Comparison of ENCODE assay signal across 8 cellular contexts in the genomic region with DNA sequence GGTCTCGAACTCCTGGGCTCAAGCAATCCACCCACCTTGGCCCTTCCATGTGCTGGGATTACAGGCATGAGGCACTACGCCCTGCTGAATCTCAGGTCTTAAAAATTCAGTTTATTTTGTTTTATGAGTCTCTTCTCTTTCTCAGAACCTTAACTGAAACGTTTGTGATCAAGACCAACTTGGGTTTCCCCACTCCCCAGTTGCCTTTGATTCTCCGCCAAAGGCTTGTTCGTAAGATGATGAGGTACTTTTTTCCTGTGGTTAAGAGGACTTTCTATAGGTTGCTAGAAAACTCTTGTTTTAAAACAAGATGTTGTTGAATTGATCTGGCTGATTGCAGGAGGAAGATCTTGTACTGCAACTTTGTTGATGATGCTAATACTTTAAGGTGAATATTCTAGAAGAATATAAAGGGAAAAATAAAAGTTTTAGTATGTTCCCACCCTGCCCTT. TPM values are rescaled to one million over a fixed set of nuclear protein-coding genes. Genes with fewer than 3 reads are reported as not detected.
DNase-seq lines count a peak whose midpoint lies in the region; ATAC-seq, FAIRE-seq and TF ChIP-seq lines count a peak whose summit lies in the region.

No MANE protein-coding gene starts in this region.

- TF ChIP-seq CTCF in HepG2 (CRISPR knock-in tag; IDR thresholded peaks at IDR 0.05) = no peak
- no peak for TF ChIP-seq CTCF in right lobe of liver (IDR thresholded peaks at IDR 0.05)
- no peak for TF ChIP-seq CTCF in astrocyte of the cerebellum (IDR thresholded peaks at IDR 0.05; ENCODE audit: low read depth, low read length, missing control alignments)

- ATAC-seq in HepG2 = no peak
- no peak for ATAC-seq in right lobe of liver

- CTCF ChIA-PET in HepG2 (lab: Yijun Ruan, JAX; ENCODE audit: low intra/inter-chr PET ratio, low total read pairs) = no interaction called here

- POLR2A ChIA-PET in HepG2 (lab: Yijun Ruan, JAX) = no interaction called here

- H3K27ac ChIP-seq in HepG2 (ENCODE audit: extremely low read length, insufficient read depth, low read length) (no peak overlapping the region), right lobe of liver (no peak overlapping the region)

- peaks cover 35% of the 10 kb centered on the region for H3K4me1 ChIP-seq in HepG2 (ENCODE audit: insufficient read depth, low read length)
- no peaks in the 10 kb centered on the region for H3K4me1 ChIP-seq in right lobe of liver

- peaks cover 0 to 8% of the 10 kb centered on the region in 2 experiments; a peak in 3 of 5 replicates for H3K36me3 ChIP-seq in HepG2 (replicated peaks in 1 of 2; ENCODE audit: control insufficient read depth in 1 of 2, insufficient read depth in 2 of 2, low read length in 2 of 2)
- H3K36me3 ChIP-seq in right lobe of liver = no peaks in the 10 kb centered on the region

- H3K9me3 ChIP-seq in HepG2 (ENCODE audit: low read length) = peaks cover 7% of the 10 kb centered on the region; the same call in 1 of the 2 replicates
- no peaks in the 10 kb centered on the region for H3K9me3 ChIP-seq in right lobe of liver

- in situ Hi-C loops in HepG2 (cut with HindIII; ENCODE audit: extremely low pct_ligation_motif_present, low pct_unique_long_range_greater_than_20kb) (no loop called here), astrocyte of the cerebellum (cut with HindIII; ENCODE audit: low sequenced_read_pairs) (no loop called here)

- peaks cover 33% of the 10 kb centered on the region for H4K20me1 ChIP-seq in HepG2 (ENCODE audit: insufficient read depth, low read length)

- no peak overlapping the region for H3K9ac ChIP-seq in HepG2 (ENCODE audit: insufficient read depth, low read depth, low read length)

- 90% methylated on average over 5 of the region's 5 CpGs for WGBS in HepG2 (ENCODE audit: low lambda C conversion rate)
- WGBS in right lobe of liver (ENCODE audit: insufficient coverage, low coverage, low lambda C conversion rate, missing lambda C conversion rate) = 43% methylated on average over 5 of the region's 5 CpGs

- no peak overlapping the region for H3K4me3 ChIP-seq in HepG2 (replicated peaks in 1 of 3; ENCODE audit: insufficient read depth in 1 of 3, low read depth in 2 of 3, low read length in 3 of 3)
- H3K4me3 ChIP-seq in right lobe of liver = no peak overlapping the region
- no peak overlapping the region for H3K4me3 ChIP-seq in astrocyte of the cerebellum (ENCODE audit: low read depth, low read length)

- TSS peak; percentile 12 for BruUV-seq in HepG2 (replicated peaks; lab: Mats Ljungman, UMichigan)

- TF ChIP-seq EP300 in HepG2 (IDR thresholded peaks at IDR 0.05; ENCODE audit: low read depth in 2 of 2, low read length in 2 of 2) (no peak), HepG2 (CRISPR knock-in tag; IDR thresholded peaks at IDR 0.05; ENCODE audit: borderline replicate concordance) (no peak)

- DNase-seq in HepG2 (ENCODE audit: low spot score) (no peak), right lobe of liver (no peak), T follicular helper cell (ENCODE audit: low read depth) (peak; percentile 72), astrocyte of the cerebellum (ENCODE audit: low read depth) (peak; percentile 73), SK-N-DZ (ENCODE audit: low spot score) (no peak), NCI-H2196 (lab: John Stamatoyannopoulos, UW; ENCODE audit: unreplicated experiment) (no peak), hypothalamus (lab: John Stamatoyannopoulos, UW) (no peak)
- peak; percentile 27 to 53 for DNase-seq in stimulated activated CD4-positive, alpha-beta T cell treated with anti-CD3 and anti-CD28 coated beads, Interleukin-4, amount 100 ng/mL, for 48 hours (ENCODE audit: low read depth in 2 of 2)

- no peak for FAIRE-seq in HepG2 (lab: Jason Lieb, UNC)

- no peak overlapping the region for H3K4me2 ChIP-seq in HepG2 (ENCODE audit: low read depth, low read length)

- no peak for TF ChIP-seq RAD21 in HepG2 (CRISPR knock-in tag; IDR thresholded peaks at IDR 0.05)

- intact Hi-C loops in HepG2 (cut with micrococcal nuclease; ENCODE audit: unreplicated experiment) = no loop called here
- intact Hi-C loops in right lobe of liver (cut with DNase I) = no loop called here

- peaks cover 90% of the 10 kb centered on the region for H3K79me2 ChIP-seq in HepG2 (ENCODE audit: insufficient read depth, low read length)

- TF ChIP-seq POLR2A in HepG2 (IDR thresholded peaks at IDR 0.05; ENCODE audit: insufficient read depth in 1 of 2, low read depth in 2 of 2, low read length in 2 of 2) = no peak
- TF ChIP-seq POLR2A in right lobe of liver (IDR thresholded peaks at IDR 0.05) = no peak

- H3K27me3 ChIP-seq in HepG2 (ENCODE audit: control insufficient read depth in 1 of 2, insufficient read depth in 2 of 2, low read length in 2 of 2) = no peaks in the 10 kb centered on the region
- no peaks in the 10 kb centered on the region for H3K27me3 ChIP-seq in right lobe of liver

- H2AFZ ChIP-seq in HepG2 (ENCODE audit: low read length) = no peak overlapping the region

TF ChIP-seq in HepG2, 621 proteins besides CTCF, POLR2A, EP300 and RAD21 (continues in another document):
- no peak for TF ChIP-seq EED (CRISPR knock-in tag; IDR thresholded peaks at IDR 0.05)
- no peak for TF ChIP-seq CHD2 (IDR thresholded peaks at IDR 0.05; ENCODE audit: low read depth, low read length)
- TF ChIP-seq ZNF563 (CRISPR knock-in tag; IDR thresholded peaks at IDR 0.05) = no peak
- TF ChIP-seq, protein P1, sequence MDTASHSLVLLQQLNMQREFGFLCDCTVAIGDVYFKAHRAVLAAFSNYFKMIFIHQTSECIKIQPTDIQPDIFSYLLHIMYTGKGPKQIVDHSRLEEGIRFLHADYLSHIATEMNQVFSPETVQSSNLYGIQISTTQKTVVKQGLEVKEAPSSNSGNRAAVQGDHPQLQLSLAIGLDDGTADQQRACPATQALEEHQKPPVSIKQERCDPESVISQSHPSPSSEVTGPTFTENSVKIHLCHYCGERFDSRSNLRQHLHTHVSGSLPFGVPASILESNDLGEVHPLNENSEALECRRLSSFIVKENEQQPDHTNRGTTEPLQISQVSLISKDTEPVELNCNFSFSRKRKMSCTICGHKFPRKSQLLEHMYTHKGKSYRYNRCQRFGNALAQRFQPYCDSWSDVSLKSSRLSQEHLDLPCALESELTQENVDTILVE (CRISPR knock-in tag; IDR thresholded peaks at IDR 0.05) = no peak
- no peak for TF ChIP-seq ZNF331 (CRISPR knock-in tag; IDR thresholded peaks at IDR 0.05)
- TF ChIP-seq, protein P2, sequence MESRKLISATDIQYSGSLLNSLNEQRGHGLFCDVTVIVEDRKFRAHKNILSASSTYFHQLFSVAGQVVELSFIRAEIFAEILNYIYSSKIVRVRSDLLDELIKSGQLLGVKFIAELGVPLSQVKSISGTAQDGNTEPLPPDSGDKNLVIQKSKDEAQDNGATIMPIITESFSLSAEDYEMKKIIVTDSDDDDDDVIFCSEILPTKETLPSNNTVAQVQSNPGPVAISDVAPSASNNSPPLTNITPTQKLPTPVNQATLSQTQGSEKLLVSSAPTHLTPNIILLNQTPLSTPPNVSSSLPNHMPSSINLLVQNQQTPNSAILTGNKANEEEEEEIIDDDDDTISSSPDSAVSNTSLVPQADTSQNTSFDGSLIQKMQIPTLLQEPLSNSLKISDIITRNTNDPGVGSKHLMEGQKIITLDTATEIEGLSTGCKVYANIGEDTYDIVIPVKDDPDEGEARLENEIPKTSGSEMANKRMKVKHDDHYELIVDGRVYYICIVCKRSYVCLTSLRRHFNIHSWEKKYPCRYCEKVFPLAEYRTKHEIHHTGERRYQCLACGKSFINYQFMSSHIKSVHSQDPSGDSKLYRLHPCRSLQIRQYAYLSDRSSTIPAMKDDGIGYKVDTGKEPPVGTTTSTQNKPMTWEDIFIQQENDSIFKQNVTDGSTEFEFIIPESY (CRISPR knock-in tag; IDR thresholded peaks at IDR 0.05) = no peak
- TF ChIP-seq, protein P3, sequence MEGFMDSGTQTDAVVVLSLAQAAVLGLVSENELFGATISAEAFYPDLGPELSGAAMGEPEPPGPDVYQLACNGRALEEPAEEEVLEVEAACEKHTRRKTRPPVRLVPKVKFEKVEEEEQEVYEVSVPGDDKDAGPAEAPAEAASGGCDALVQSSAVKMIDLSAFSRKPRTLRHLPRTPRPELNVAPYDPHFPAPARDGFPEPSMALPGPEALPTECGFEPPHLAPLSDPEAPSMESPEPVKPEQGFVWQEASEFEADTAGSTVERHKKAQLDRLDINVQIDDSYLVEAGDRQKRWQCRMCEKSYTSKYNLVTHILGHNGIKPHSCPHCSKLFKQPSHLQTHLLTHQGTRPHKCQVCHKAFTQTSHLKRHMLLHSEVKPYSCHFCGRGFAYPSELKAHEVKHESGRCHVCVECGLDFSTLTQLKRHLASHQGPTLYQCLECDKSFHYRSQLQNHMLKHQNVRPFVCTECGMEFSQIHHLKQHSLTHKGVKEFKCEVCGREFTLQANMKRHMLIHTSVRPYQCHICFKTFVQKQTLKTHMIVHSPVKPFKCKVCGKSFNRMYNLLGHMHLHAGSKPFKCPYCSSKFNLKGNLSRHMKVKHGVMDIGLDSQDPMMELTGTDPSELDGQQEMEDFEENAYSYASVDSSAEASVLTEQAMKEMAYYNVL (CRISPR knock-in tag; IDR thresholded peaks at IDR 0.05; ENCODE audit: borderline replicate concordance) = no peak

RNA-seq across cellular contexts. Expression of a gene that starts 11.7 kb away (rescaled TPM):
- total RNA-seq in HepG2 (2016; rRNA removed; fragmentation: Illumina TruSeq; extraction: Trizol) (10.2 and 13.0 TPM in 2 replicates), right lobe of liver (1 to 10 TPM; 1.9 to 6.7 (median 4.1) TPM)
- total RNA-seq in HepG2 (2016; cell fraction: cytosol; rRNA removed; fragmentation: Illumina TruSeq; extraction: Trizol; ENCODE audit: low read depth) = 6.2 and 6.4 TPM in 2 replicates
- 8.4 and 12.8 TPM in 2 replicates for total RNA-seq in HepG2 (2016; cell fraction: insoluble cytoplasmic fraction; rRNA removed; fragmentation: Illumina TruSeq; extraction: Trizol)
- 7.7 and 8.5 TPM in 2 replicates for total RNA-seq in HepG2 (2016; cell fraction: membrane; rRNA removed; fragmentation: Illumina TruSeq; extraction: Trizol)
- total RNA-seq in HepG2 (2016; cell fraction: nucleus; rRNA removed; fragmentation: Illumina TruSeq; extraction: Trizol) = 23.8 and 28.6 TPM in 2 replicates
- 30.6 and 38.1 TPM in 2 replicates for polyA plus RNA-seq in HepG2 (2011; rRNA removed)
- 14.1 and 14.7 TPM in 2 replicates for polyA plus RNA-seq in HepG2 (2011; cell fraction: cytosol; rRNA removed)
- polyA plus RNA-seq in HepG2 (2011; cell fraction: nucleus; rRNA removed) = 110 and 133 TPM in 2 replicates
- polyA plus RNA-seq in HepG2 (2012) = 23.1 and 36.8 TPM in 2 replicates
- 1.3 TPM in 2 replicates for polyA plus RNA-seq in HepG2 (2016; cell fraction: cytosol; fragmentation: Illumina TruSeq; extraction: Trizol; ENCODE audit: low read depth)
- 6.5 and 9.3 TPM in 2 replicates for polyA plus RNA-seq in HepG2 (2016; cell fraction: insoluble cytoplasmic fraction; fragmentation: Illumina TruSeq; extraction: Trizol; ENCODE audit: low read depth)
- polyA plus RNA-seq in HepG2 (2016; cell fraction: membrane; fragmentation: Illumina TruSeq; extraction: Trizol; ENCODE audit: low read depth) = 2.5 and 3.5 TPM in 2 replicates
- 47.8 and 49.6 TPM in 2 replicates for polyA plus RNA-seq in HepG2 (2016; cell fraction: nucleus; fragmentation: Illumina TruSeq; extraction: Trizol; ENCODE audit: insufficient read depth, low read depth)
- polyA minus RNA-seq in HepG2 (2011; rRNA and poly(A)+ RNA removed; ENCODE audit: low replicate concordance) = 87.8 and 152 TPM in 2 replicates
- 36.7 and 46.7 TPM in 2 replicates for polyA minus RNA-seq in HepG2 (2011; cell fraction: cytosol; rRNA and poly(A)+ RNA removed)
- polyA minus RNA-seq in HepG2 (2011; cell fraction: nucleus; rRNA and poly(A)+ RNA removed) = 61.3 and 64.6 TPM in 2 replicates
- 17.3 and 21.3 TPM in 2 replicates for polyA plus RNA-seq in SK-N-DZ (2014; cell fraction: cytosol; rRNA removed)
- 12.6 and 19.8 TPM in 2 replicates for polyA plus RNA-seq in SK-N-DZ (2014; cell fraction: nucleus; rRNA removed)

Comparison
In these comparisons a context has a peak if more than half of its experiments do, and no peak if none do; other contexts are left out.
1. DNase-seq: peak in T follicular helper cell (single experiment), astrocyte of the cerebellum (single experiment) and stimulated activated CD4-positive, alpha-beta T cell treated with anti-CD3 and anti-CD28 coated beads, Interleukin-4, amount 100 ng/mL, for 48 hours (2 of 2); none in HepG2 (single experiment), right lobe of liver (0 of 3), SK-N-DZ (single experiment), NCI-H2196 (single experiment) and hypothalamus (0 of 51).